Comparison of ENCODE assay signal across 8 cellular contexts in the genomic region with DNA sequence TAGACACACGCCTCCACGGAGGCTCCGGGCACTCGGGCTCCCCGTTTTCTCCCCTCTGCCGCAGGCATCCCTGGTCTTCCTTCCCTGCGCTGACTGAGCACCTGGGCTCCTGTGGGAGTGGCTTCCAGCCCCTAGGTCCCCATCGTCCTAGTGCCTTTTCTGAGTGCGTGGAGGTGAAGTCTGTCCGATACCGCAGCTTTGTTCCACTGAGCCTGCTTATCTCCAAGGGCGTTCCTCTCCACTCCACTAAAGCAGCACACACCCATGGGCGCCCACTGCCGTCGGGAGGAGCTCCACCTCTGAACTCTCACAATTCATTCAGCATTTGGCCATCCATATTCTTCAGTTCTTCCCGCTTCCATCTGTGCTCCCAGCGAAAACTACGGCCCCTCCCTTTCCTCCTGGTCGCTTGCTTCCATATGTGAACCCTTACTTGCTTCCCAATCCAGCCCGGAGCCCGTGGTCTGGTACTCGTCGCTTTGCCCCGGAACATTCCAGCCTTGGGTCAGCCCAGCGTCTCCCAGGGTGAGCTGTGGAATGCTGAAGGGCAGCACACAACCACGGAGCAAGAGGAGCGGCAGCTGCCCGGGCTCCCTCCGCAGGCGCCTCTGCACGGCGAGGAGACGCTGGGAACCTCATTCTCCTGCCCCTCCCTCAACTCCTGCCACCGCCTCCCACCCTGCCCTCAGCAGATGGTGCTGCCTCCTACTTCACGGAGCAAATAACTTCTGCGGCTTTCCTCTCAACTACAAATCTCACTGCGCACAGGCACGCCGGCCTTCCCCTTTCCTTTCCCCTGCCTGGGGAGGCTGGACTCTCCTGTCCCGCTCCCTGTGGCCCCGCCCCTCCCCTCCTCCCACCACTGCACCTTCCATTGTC. TPM values are rescaled to one million over a fixed set of nuclear protein-coding genes. Genes with fewer than 3 reads are reported as not detected.
DNase-seq lines count a peak whose midpoint lies in the region; TF ChIP-seq lines count a peak whose summit lies in the region.

No MANE protein-coding gene starts in this region.

- intact Hi-C loops in esophagus squamous epithelium (cut with DNase I) (no loop called here), thyroid gland (cut with DNase I) (loop anchor here (10.0 kb wide), 1 partner anchor 52 kb away; the partner anchor contains the start of gene IL6R)

- H3K4me1 ChIP-seq in esophagus squamous epithelium (peaks cover 15 to 32% (median 21%) of the 10 kb centered on the region in 3 donors), muscle layer of colon (ENCODE audit: insufficient read depth, low read length) (peaks cover 15% of the 10 kb centered on the region), thyroid gland (peaks cover 6 to 15% of the 10 kb centered on the region in 2 donors)

- no peak for TF ChIP-seq POLR2A in esophagus squamous epithelium (IDR thresholded peaks at IDR 0.05)
- TF ChIP-seq POLR2A in thyroid gland (IDR thresholded peaks at IDR 0.05) = peak in 1 of 2 donors; percentile 24

- DNase-seq in NCI-H345 (lab: John Stamatoyannopoulos, UW) = peak; percentile 61
- peak; percentile 28 for DNase-seq in activated T-cell treated with anti-CD3 and anti-CD28 coated beads for 4 hours
- no peak for DNase-seq in esophagus squamous epithelium (lab: John Stamatoyannopoulos, UW)
- peak; percentile 68 to 74 for DNase-seq in thyroid gland
- DNase-seq in COLO829 (ENCODE audit: low spot score) = no peak
- DNase-seq in NAMALWA (ENCODE audit: low spot score) = no peak

- peaks cover 0 to 20% (median 6%) of the 10 kb centered on the region in 3 donors for H3K36me3 ChIP-seq in esophagus squamous epithelium
- peaks cover 13% of the 10 kb centered on the region for H3K36me3 ChIP-seq in muscle layer of colon (ENCODE audit: insufficient read depth, low read length)
- H3K36me3 ChIP-seq in thyroid gland = peaks cover 18 to 19% of the 10 kb centered on the region in 2 donors

- H3K9me3 ChIP-seq in esophagus squamous epithelium (no peaks in the 10 kb centered on the region), muscle layer of colon (ENCODE audit: low read length) (no peaks in the 10 kb centered on the region), thyroid gland (no peaks in the 10 kb centered on the region)

- H3K27ac ChIP-seq in esophagus squamous epithelium (peak overlapping the region; percentile 6 to 84 (median 74)), muscle layer of colon (ENCODE audit: low read depth, low read length) (no peak overlapping the region), thyroid gland (peak overlapping the region in 1 of 3 donors; percentile 32)

- no peak overlapping the region for H3K9ac ChIP-seq in muscle layer of colon (ENCODE audit: low read length)

- 1 to 3% methylated on average over 33 of the region's 41 CpGs for WGBS in esophagus squamous epithelium, 2 donors
- WGBS in thyroid gland, 2 donors = 2 to 5% methylated on average over 34 to 41 of the region's 41 CpGs

- H3K4me3 ChIP-seq in esophagus squamous epithelium = peak overlapping the region; percentile 20 to 65 (median 46)
- peak overlapping the region; percentile 30 to 63 for H3K4me3 ChIP-seq in muscle layer of colon (ENCODE audit: low read depth in 1 of 2, low read length in 2 of 2)
- peak overlapping the region in 1 of 3 donors; percentile 18 for H3K4me3 ChIP-seq in thyroid gland (replicated peaks in 1 of 3)

- TF ChIP-seq CTCF in GM12872 (IDR thresholded peaks at IDR 0.05; ENCODE audit: insufficient read depth, low read depth, low read length) = 0 out of 3 replicates have a peak, but pooled peaks have one; percentile 4
- no peak for TF ChIP-seq CTCF in esophagus squamous epithelium (IDR thresholded peaks at IDR 0.05)
- no peak for TF ChIP-seq CTCF in thyroid gland (IDR thresholded peaks at IDR 0.05)

- no peaks in the 10 kb centered on the region for H3K27me3 ChIP-seq in esophagus squamous epithelium
- no peaks in the 10 kb centered on the region for H3K27me3 ChIP-seq in muscle layer of colon (ENCODE audit: control insufficient read depth in 1 of 2, insufficient read depth in 2 of 2, low read length in 2 of 2)
- no peaks in the 10 kb centered on the region for H3K27me3 ChIP-seq in thyroid gland

RNA-seq across cellular contexts. Expression of gene ATP8B2, which starts 27.5 kb away (rescaled TPM):
- total RNA-seq in esophagus squamous epithelium (10 to 100 TPM in 2 of 4 donors, 1 to 10 TPM in 2; 2.4 to 55.5 (median 11.1) TPM), thyroid gland (100 to 1,000 TPM in 1 of 4 donors, 10 to 100 TPM in 3; 61.6 to 106 (median 76.4) TPM)

RNA-seq across cellular contexts. Expression of gene AQP10, which starts 31.9 kb away (rescaled TPM):
- total RNA-seq in esophagus squamous epithelium (not detected), thyroid gland (not detected)

RNA-seq across cellular contexts. Expression of gene IL6R, which starts 52.3 kb away (rescaled TPM):
- 10 to 100 TPM in 1 of 4 donors, 1 to 10 TPM in 3; 6.4 to 47.7 (median 8.1) TPM for total RNA-seq in esophagus squamous epithelium
- total RNA-seq in thyroid gland = 10 to 100 TPM in 1 of 4 donors, 1 to 10 TPM in 3; 4.4 to 15.3 (median 7.4) TPM

Comparison
In these comparisons a context has a peak if more than half of its experiments do, and no peak if none do; other contexts are left out.
1. DNase-seq: peak in NCI-H345 (single experiment), activated T-cell treated with anti-CD3 and anti-CD28 coated beads for 4 hours (single experiment) and thyroid gland (2 of 2); none in esophagus squamous epithelium (single experiment), COLO829 (single experiment) and NAMALWA (single experiment).